ENCODE assay signal across 8 cellular contexts in genomic region chr15:91852741-91853500, GRCh38. TPM values are rescaled to one million over a fixed set of nuclear protein-coding genes. Genes with fewer than 3 reads are reported as not detected.
DNase-seq lines count a peak whose midpoint lies in the region; ATAC-seq and TF ChIP-seq lines count a peak whose summit lies in the region.

No MANE protein-coding gene starts in this region.

- ATAC-seq in GM18502 (IDR thresholded peaks at IDR 0.05; ENCODE audit: poor library complexity, unreplicated experiment), result peak; percentile 51
- peak; percentile 47 for ATAC-seq in HG02981 (IDR thresholded peaks at IDR 0.05; ENCODE audit: unreplicated experiment)
- ATAC-seq in right lobe of liver, result peak; percentile 83 to 87 (median 86)

- H3K4me1 ChIP-seq in right lobe of liver, result peaks cover 0 to 10% (median 0%) of the 10 kb centered on the region in 4 donors

- H3K27me3 ChIP-seq in dorsolateral prefrontal cortex (no peaks in the 10 kb centered on the region), right lobe of liver (peaks cover 0 to 4% of the 10 kb centered on the region in 2 donors)

- no peaks in the 10 kb centered on the region for H3K9me3 ChIP-seq in right lobe of liver

- intact Hi-C loops in dorsolateral prefrontal cortex (cut with DNase I), result loop anchor here (1.0 to 5.0 kb wide), 10 partner anchors 34 to 551 kb away; no protein-coding TSS in a partner anchor
- intact Hi-C loops in right lobe of liver (cut with DNase I), result loop anchor here (10.0 kb wide), 2 partner anchors 222 to 548 kb away; no protein-coding TSS in a partner anchor

- WGBS in right lobe of liver (ENCODE audit: insufficient coverage, low coverage, low lambda C conversion rate, missing lambda C conversion rate), result 0% methylated on average over 8 of the region's 70 CpGs

- TF ChIP-seq CTCF in dorsolateral prefrontal cortex (IDR thresholded peaks at IDR 0.05 in 54 of 56, conservative IDR thresholded peaks at IDR 0.05 in 2 of 56; ENCODE audit: low read depth in 1 of 56, partially characterized antibody in 56 of 56), result peak; percentile 24 to 95 (median 67)
- peak; percentile 64 to 77 (median 72) for TF ChIP-seq CTCF in right lobe of liver (IDR thresholded peaks at IDR 0.05)

- peak overlapping the region; percentile 55 to 86 (median 74) for H3K4me3 ChIP-seq in dorsolateral prefrontal cortex
- peak overlapping the region; percentile 63 to 65 (median 64) for H3K4me3 ChIP-seq in right lobe of liver

- H3K36me3 ChIP-seq in right lobe of liver, result no peaks in the 10 kb centered on the region

- H3K27ac ChIP-seq in dorsolateral prefrontal cortex (peak overlapping the region; percentile 40 to 99 (median 97)), right lobe of liver (peak overlapping the region; percentile 79 to 86 (median 81))

- DNase-seq in 8988T, result peak; percentile 72
- DNase-seq in NCI-H2227 treated with DMSO at 0.1 percent for 48 hours (lab: John Stamatoyannopoulos, UW), result peak; percentile 46
- peak; percentile 58 to 63 for DNase-seq in activated CD4-positive, alpha-beta T cell treated with anti-CD3 and anti-CD28 coated beads, Interleukin-2, amount 50 U/mL, for 4 hours
- DNase-seq in dorsolateral prefrontal cortex, result peak; percentile 62 to 86 (median 78)
- peak; percentile 76 to 85 (median 82) for DNase-seq in right lobe of liver
- peak; percentile 71 for DNase-seq in stimulated activated CD4-positive, alpha-beta T cell treated with anti-CD3 and anti-CD28 coated beads, Interleukin-4, amount 100 ng/mL, for 24 hours

- TF ChIP-seq POLR2A in right lobe of liver (IDR thresholded peaks at IDR 0.05), result no peak

RNA-seq across cellular contexts. Expression of gene SLCO3A1, which starts 0.6 kb away (rescaled TPM):
- total RNA-seq in dorsolateral prefrontal cortex (100 to 1,000 TPM in 13 of 120 experiments, 10 to 100 TPM in 107; 36.6 to 170 (median 68.2) TPM), right lobe of liver (1 to 10 TPM; 2.4 to 7.7 (median 3.7) TPM)

Comparison
In these comparisons a context has a peak if more than half of its experiments do, and no peak if none do; other contexts are left out.
1. Peak in every context shown above with its lines: DNase-seq, ATAC-seq, H3K4me3 ChIP-seq and H3K27ac ChIP-seq.
2. RNA of gene SLCO3A1, which starts 0.6 kb away (total RNA-seq): 36.6 to 170 TPM in dorsolateral prefrontal cortex; 2.4 to 7.7 TPM in right lobe of liver; every median in the first group is over 4 times any median in the second.